22 cellular contexts compared by ENCODE assay signal in the genomic region with DNA sequence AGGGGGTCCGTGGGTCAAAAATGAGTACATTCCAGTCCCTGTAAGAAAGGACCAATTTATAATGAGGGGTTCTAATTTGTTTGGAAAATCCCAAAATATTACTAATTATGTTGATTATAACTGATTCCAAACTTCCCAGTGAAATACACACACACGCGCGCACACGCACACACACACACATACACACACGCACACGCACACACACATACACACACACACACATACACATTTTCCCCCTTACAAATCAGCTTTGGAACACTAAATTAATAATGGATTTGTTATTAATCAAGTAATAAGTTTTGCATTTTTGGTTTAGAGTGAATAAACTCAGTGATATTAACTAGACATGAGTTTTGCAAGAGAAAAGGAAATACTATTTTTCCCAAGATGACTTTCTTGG.
DNase-seq lines count a peak whose midpoint lies in the region; ATAC-seq and TF ChIP-seq lines count a peak whose summit lies in the region.
"Had no signal": no experiment of that assay in that cellular context is flagged by ENCODE, and none has a peak within 500 bp of the region (broad histone marks: within the 10 kb centered on the region; RNA-seq: fewer than 3 reads in every experiment).

No MANE protein-coding gene starts in this region.

- H3K9me3 ChIP-seq in HEK293 (ENCODE audit: control insufficient read depth, insufficient read depth, low read depth, low read length) (no peaks in the 10 kb centered on the region), T-helper 17 cell (ENCODE audit: control insufficient read depth, low read length, poor library complexity, severe bottlenecking) (no peaks in the 10 kb centered on the region), neural progenitor cell (ENCODE audit: low read depth) (no peaks in the 10 kb centered on the region)
- H3K9me3 ChIP-seq: MG63 had no signal

- H3K4me3 ChIP-seq in HEK293 (ENCODE audit: low read depth, low read length) (no peak overlapping the region), neural progenitor cell (no peak overlapping the region)
- H3K4me3 ChIP-seq: GM12878, MG63, PC-9 had no signal

- H3K27ac Mint-ChIP-seq in T-helper 17 cell (peak overlapping the region; percentile 2), neural progenitor cell (no peak overlapping the region)
- no peak overlapping the region for H3K27ac Mint-ChIP-seq in activated T-cell treated with anti-CD3 and anti-CD28 coated beads, Interleukin-2, amount 50 U/mL, for 24 hours
- no peak overlapping the region for H3K27ac Mint-ChIP-seq in natural killer cell treated with Interleukin-12 subunit alpha and Interleukin-12 subunit beta and Interleukin-15 and Interleukin-18, amount 100 ng/mL, for 72 hours
- H3K27ac Mint-ChIP-seq: B cell; CD8-positive, alpha-beta memory T cell had no signal

- H3K9me3 Mint-ChIP-seq in neural progenitor cell: peaks cover 3% of the 10 kb centered on the region
- H3K9me3 Mint-ChIP-seq in activated T-cell treated with anti-CD3 and anti-CD28 coated beads, Interleukin-2, amount 50 U/mL, for 24 hours: no peaks in the 10 kb centered on the region
- H3K9me3 Mint-ChIP-seq in natural killer cell treated with Interleukin-12 subunit alpha and Interleukin-12 subunit beta and Interleukin-15 and Interleukin-18, amount 100 ng/mL, for 72 hours: no peaks in the 10 kb centered on the region
- H3K9me3 Mint-ChIP-seq: CD8-positive, alpha-beta memory T cell had no signal

- no peaks in the 10 kb centered on the region for H3K79me2 ChIP-seq in neural progenitor cell (ENCODE audit: low read depth)

- H3K4me1 Mint-ChIP-seq in T-helper 17 cell (peaks cover 5% of the 10 kb centered on the region), neural progenitor cell (peaks cover 51% of the 10 kb centered on the region)
- H3K4me1 Mint-ChIP-seq in activated T-cell treated with anti-CD3 and anti-CD28 coated beads, Interleukin-2, amount 50 U/mL, for 24 hours (ENCODE audit: low read depth): peaks cover 8% of the 10 kb centered on the region
- H3K4me1 Mint-ChIP-seq in natural killer cell treated with Interleukin-12 subunit alpha and Interleukin-12 subunit beta and Interleukin-15 and Interleukin-18, amount 100 ng/mL, for 72 hours (ENCODE audit: low read depth in 2 of 2): peaks cover 0 to 3% of the 10 kb centered on the region in 2 donors

- H3K4me1 ChIP-seq in HEK293 (ENCODE audit: control insufficient read depth, insufficient read depth, low read length): peaks cover 8% of the 10 kb centered on the region
- peaks cover 39% of the 10 kb centered on the region for H3K4me1 ChIP-seq in neural progenitor cell

- H4K20me1 ChIP-seq in neural progenitor cell (ENCODE audit: low read depth): no peaks in the 10 kb centered on the region

- H3K27me3 ChIP-seq in neural progenitor cell: no peaks in the 10 kb centered on the region
- H3K27me3 ChIP-seq: MG63 had no signal

- no peaks in the 10 kb centered on the region for H3K36me3 ChIP-seq in HEK293 (ENCODE audit: control insufficient read depth in 2 of 2, insufficient read depth in 1 of 2, low read length in 2 of 2)
- no peaks in the 10 kb centered on the region for H3K36me3 ChIP-seq in neural progenitor cell
- H3K36me3 ChIP-seq: MG63 had no signal

- no peak overlapping the region for H3K9ac ChIP-seq in neural progenitor cell

- ATAC-seq in T-helper 17 cell (no peak), HG03280 (IDR thresholded peaks at IDR 0.05; ENCODE audit: unreplicated experiment) (no peak)
- no peak for ATAC-seq in natural killer cell treated with Interleukin-12 subunit alpha and Interleukin-12 subunit beta and Interleukin-15 and Interleukin-18, amount 100 ng/mL, for 72 hours
- ATAC-seq: GM12878, Right ventricle myocardium inferior had no signal

- peaks cover 13% of the 10 kb centered on the region for H3F3A ChIP-seq in neural progenitor cell (ENCODE audit: low read depth)

- CTCF ChIA-PET in HEK293 (lab: Yijun Ruan, JAX): no interaction called here

- H3K4me2 ChIP-seq in neural progenitor cell: no peak overlapping the region
- H3K4me2 ChIP-seq: PC-9 had no signal

- DNase-seq in T-helper 17 cell (no peak), dermis blood vessel endothelial cell (peak; percentile 10), neural progenitor cell (ENCODE audit: low spot score) (no peak)
- DNase-seq in activated T-cell treated with anti-CD3 and anti-CD28 coated beads, Interleukin-2, amount 50 U/mL, for 24 hours: no peak
- DNase-seq in natural killer cell treated with Interleukin-12 subunit alpha and Interleukin-12 subunit beta and Interleukin-15 and Interleukin-18, amount 100 ng/mL, for 72 hours (ENCODE audit: low spot score): no peak
- DNase-seq: CD8-positive, alpha-beta memory T cell; DMS 273 treated with DMSO at 0.1 percent for 48 hours; DMS79; EL; GDM1; HCEC 1CT; KG1; MG63; NCI-H2029; NCI-H526 treated with DMSO at 0.1 percent for 48 hours; PC-9 had no signal

- TF ChIP-seq CTCF in HEK293 (tag by site-specific recombination; IDR thresholded peaks at IDR 0.05): no peak
- no peak for TF ChIP-seq CTCF in neural progenitor cell (IDR thresholded peaks at IDR 0.05)

- H3K4me3 Mint-ChIP-seq in T-helper 17 cell (no peak overlapping the region), neural progenitor cell (no peak overlapping the region)
- H3K4me3 Mint-ChIP-seq in activated T-cell treated with anti-CD3 and anti-CD28 coated beads, Interleukin-2, amount 50 U/mL, for 24 hours: no peak overlapping the region
- H3K4me3 Mint-ChIP-seq in natural killer cell treated with Interleukin-12 subunit alpha and Interleukin-12 subunit beta and Interleukin-15 and Interleukin-18, amount 100 ng/mL, for 72 hours: no peak overlapping the region
- H3K4me3 Mint-ChIP-seq: B cell; CD8-positive, alpha-beta memory T cell had no signal

- H3K27ac ChIP-seq in HEK293 (ENCODE audit: extremely low read depth, low read depth, low read length): no peak overlapping the region
- H3K27ac ChIP-seq in neural progenitor cell: no peak overlapping the region
- H3K27ac ChIP-seq: C4-2B, PC-9 had no signal

- H3K36me3 Mint-ChIP-seq in T-helper 17 cell (ENCODE audit: low read depth): peaks cover 4% of the 10 kb centered on the region
- no peaks in the 10 kb centered on the region for H3K36me3 Mint-ChIP-seq in neural progenitor cell
- H3K36me3 Mint-ChIP-seq in activated T-cell treated with anti-CD3 and anti-CD28 coated beads, Interleukin-2, amount 50 U/mL, for 24 hours (ENCODE audit: low read depth): no peaks in the 10 kb centered on the region
- no peaks in the 10 kb centered on the region for H3K36me3 Mint-ChIP-seq in natural killer cell treated with Interleukin-12 subunit alpha and Interleukin-12 subunit beta and Interleukin-15 and Interleukin-18, amount 100 ng/mL, for 72 hours

- POLR2A ChIA-PET in HEK293 (lab: Yijun Ruan, JAX): no interaction called here

- H2AFZ ChIP-seq in neural progenitor cell (replicated peaks): peak overlapping the region; percentile 50
- H2AFZ ChIP-seq: PC-9 had no signal

- H3K27me3 Mint-ChIP-seq in T-helper 17 cell (peaks cover 16% of the 10 kb centered on the region), neural progenitor cell (ENCODE audit: insufficient read depth, low read depth) (peaks cover 6% of the 10 kb centered on the region)
- H3K27me3 Mint-ChIP-seq in activated T-cell treated with anti-CD3 and anti-CD28 coated beads, Interleukin-2, amount 50 U/mL, for 24 hours: no peaks in the 10 kb centered on the region
- peaks cover 0 to 8% of the 10 kb centered on the region in 2 donors for H3K27me3 Mint-ChIP-seq in natural killer cell treated with Interleukin-12 subunit alpha and Interleukin-12 subunit beta and Interleukin-15 and Interleukin-18, amount 100 ng/mL, for 72 hours

TF ChIP-seq in HEK293, 187 proteins besides CTCF, POLR2A, EP300 and RAD21:
- TF ChIP-seq, protein P1, sequence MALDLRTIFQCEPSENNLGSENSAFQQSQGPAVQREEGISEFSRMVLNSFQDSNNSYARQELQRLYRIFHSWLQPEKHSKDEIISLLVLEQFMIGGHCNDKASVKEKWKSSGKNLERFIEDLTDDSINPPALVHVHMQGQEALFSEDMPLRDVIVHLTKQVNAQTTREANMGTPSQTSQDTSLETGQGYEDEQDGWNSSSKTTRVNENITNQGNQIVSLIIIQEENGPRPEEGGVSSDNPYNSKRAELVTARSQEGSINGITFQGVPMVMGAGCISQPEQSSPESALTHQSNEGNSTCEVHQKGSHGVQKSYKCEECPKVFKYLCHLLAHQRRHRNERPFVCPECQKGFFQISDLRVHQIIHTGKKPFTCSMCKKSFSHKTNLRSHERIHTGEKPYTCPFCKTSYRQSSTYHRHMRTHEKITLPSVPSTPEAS (tag by site-specific recombination; IDR thresholded peaks at IDR 0.05): peak; percentile 83
- TF ChIP-seq ZNF335 (tag by site-specific recombination; conservative IDR thresholded peaks at IDR 0.05): no peak
TF ChIP-seq in HEK293: peak in this region for 1.
